14 cellular contexts compared by ENCODE assay signal in the genomic region with DNA sequence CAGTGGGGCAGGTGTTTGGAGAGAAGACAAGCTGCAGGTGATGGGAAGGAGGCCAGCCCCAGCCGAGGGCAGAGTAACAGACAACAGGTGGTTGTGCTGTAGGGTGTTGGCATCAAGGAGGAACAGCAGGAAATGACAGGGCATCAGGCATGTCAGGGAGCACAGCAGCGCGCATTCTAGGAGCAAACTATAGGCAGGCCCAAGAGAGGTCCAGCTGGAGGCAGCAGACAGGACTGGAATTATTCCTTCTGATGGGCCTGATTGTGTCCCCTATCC. TPM values are rescaled to one million over a fixed set of nuclear protein-coding genes. Genes with fewer than 3 reads are reported as not detected.
DNase-seq lines count a peak whose midpoint lies in the region; ATAC-seq lines count a peak whose summit lies in the region.
"Had no signal": no experiment of that assay in that cellular context is flagged by ENCODE, and none has a peak within 500 bp of the region (broad histone marks: within the 10 kb centered on the region; RNA-seq: fewer than 3 reads in every experiment).

No MANE protein-coding gene starts in this region.

- peaks cover 2% of the 10 kb centered on the region for H3K36me3 Mint-ChIP-seq in activated naive CD8-positive, alpha-beta T cell treated with anti-CD3 and anti-CD28 coated beads for 36 hours

- no peaks in the 10 kb centered on the region for H3K27me3 ChIP-seq in skeletal muscle tissue (ENCODE audit: control insufficient read depth in 3 of 3, insufficient read depth in 3 of 3, low read length in 3 of 3)
- H3K27me3 ChIP-seq: tibial artery had no signal

- no peaks in the 10 kb centered on the region for H3K36me3 ChIP-seq in skeletal muscle tissue (ENCODE audit: control insufficient read depth in 3 of 3, insufficient read depth in 3 of 3, low read length in 3 of 3)
- H3K36me3 ChIP-seq: tibial artery had no signal

- H3K4me1 ChIP-seq in skeletal muscle tissue (ENCODE audit: control insufficient read depth in 3 of 3, insufficient read depth in 3 of 3, low read length in 3 of 3): peaks cover 6 to 21% (median 18%) of the 10 kb centered on the region in 3 donors

- peak overlapping the region; percentile 10 for H3K27ac ChIP-seq in skeletal muscle tissue (ENCODE audit: low read depth, low read length)
- H3K27ac ChIP-seq: tibial artery had no signal

- peak overlapping the region; percentile 2 for H3K27ac Mint-ChIP-seq in activated naive CD8-positive, alpha-beta T cell treated with anti-CD3 and anti-CD28 coated beads for 36 hours

- no peaks in the 10 kb centered on the region for H3K9me3 ChIP-seq in skeletal muscle tissue (ENCODE audit: control insufficient read depth in 3 of 3, low read length in 3 of 3)
- H3K9me3 ChIP-seq: tibial artery had no signal

- peaks cover 31% of the 10 kb centered on the region for H3K4me1 Mint-ChIP-seq in activated naive CD8-positive, alpha-beta T cell treated with anti-CD3 and anti-CD28 coated beads for 36 hours

- DNase-seq in NCI-H2081 (lab: John Stamatoyannopoulos, UW): peak; percentile 65 to 79
- no peak for DNase-seq in NCI-H2081 treated with DMSO at 0.1 percent for 48 hours (lab: John Stamatoyannopoulos, UW)
- peak; percentile 84 for DNase-seq in NCI-H146 treated with DMSO at 0.1 percent for 48 hours (lab: John Stamatoyannopoulos, UW; ENCODE audit: unreplicated experiment)
- DNase-seq in activated naive CD8-positive, alpha-beta T cell treated with anti-CD3 and anti-CD28 coated beads for 36 hours: no peak
- DNase-seq in left cardiac atrium: no peak
- no peak for DNase-seq in GM03348 (ENCODE audit: low spot score)
- DNase-seq: 8988T; activated CD8-positive, alpha-beta memory T cell treated with anti-CD3 and anti-CD28 coated beads for 24 hours; DMS79; NCI-H2227 treated with DMSO at 0.1 percent for 48 hours; T1000; tibial artery had no signal

- peaks cover 30% of the 10 kb centered on the region for H3K27me3 Mint-ChIP-seq in activated naive CD8-positive, alpha-beta T cell treated with anti-CD3 and anti-CD28 coated beads for 36 hours

- no peak overlapping the region for H3K4me3 ChIP-seq in skeletal muscle tissue (ENCODE audit: low read length in 3 of 3)
- H3K4me3 ChIP-seq: tibial artery had no signal

- no peak overlapping the region for H3K9ac ChIP-seq in skeletal muscle tissue (ENCODE audit: low read depth in 1 of 3, low read length in 3 of 3)

- intact Hi-C loops in left cardiac atrium (cut with DNase I): no loop called here

- H3K4me3 Mint-ChIP-seq in activated naive CD8-positive, alpha-beta T cell treated with anti-CD3 and anti-CD28 coated beads for 36 hours: no peak overlapping the region

- no peak for ATAC-seq in HG03196 (IDR thresholded peaks at IDR 0.05; ENCODE audit: unreplicated experiment)
- no peak for ATAC-seq in left cardiac atrium

- no peaks in the 10 kb centered on the region for H3K9me3 Mint-ChIP-seq in activated naive CD8-positive, alpha-beta T cell treated with anti-CD3 and anti-CD28 coated beads for 36 hours

RNA-seq across cellular contexts. Expression of a gene that starts 13.6 kb away (rescaled TPM):
- 1 to 10 TPM; 1.5 to 2.1 TPM for total RNA-seq in activated naive CD8-positive, alpha-beta T cell treated with anti-CD3 and anti-CD28 coated beads for 36 hours
- 28.2 TPM for total RNA-seq in skeletal muscle tissue
- 10 to 100 TPM; 20.8 to 21.9 TPM for total RNA-seq in left cardiac atrium

RNA-seq across cellular contexts. Expression of a gene that starts 24.4 kb away (rescaled TPM):
- 1 to 10 TPM; 6.0 to 6.1 TPM for total RNA-seq in activated naive CD8-positive, alpha-beta T cell treated with anti-CD3 and anti-CD28 coated beads for 36 hours
- total RNA-seq in skeletal muscle tissue (34.4 TPM), left cardiac atrium (10 to 100 TPM; 18.5 to 25.8 TPM)

Comparison
In these comparisons a context has a peak if more than half of its experiments do, and no peak if none do; other contexts are left out.
1. DNase-seq: peak in NCI-H2081 (2 of 2) and NCI-H146 treated with DMSO at 0.1 percent for 48 hours (single experiment); none in NCI-H2081 treated with DMSO at 0.1 percent for 48 hours (single experiment), activated naive CD8-positive, alpha-beta T cell treated with anti-CD3 and anti-CD28 coated beads for 36 hours (single experiment), left cardiac atrium (single experiment) and GM03348 (single experiment).